In genomic region chr2:159497256-159497655, GRCh38 we compare ENCODE assay signal across 8 cellular contexts.
DNase-seq lines count a peak whose midpoint lies in the region; ATAC-seq, FAIRE-seq and TF ChIP-seq lines count a peak whose summit lies in the region.

No MANE protein-coding gene starts in this region.

- H3K4me1 ChIP-seq in gastroesophageal sphincter (no peaks in the 10 kb centered on the region), kidney (ENCODE audit: control insufficient read depth in 1 of 2, insufficient read depth in 1 of 2, low read depth in 1 of 2, low read length in 2 of 2) (no peaks in the 10 kb centered on the region)

- peak overlapping the region in 2 of 4 donors; percentile 15 for H3K27ac ChIP-seq in gastroesophageal sphincter
- H3K27ac ChIP-seq in kidney (ENCODE audit: low read depth in 2 of 2, low read length in 2 of 2) = peak overlapping the region in 1 of 2 donors; percentile 61
- no peak overlapping the region for H3K27ac ChIP-seq in WERI-Rb-1

- no peak overlapping the region for H3K4me3 Mint-ChIP-seq in activated naive CD4-positive, alpha-beta T cell treated with anti-CD3 and anti-CD28 coated beads, Interleukin-2, amount 50 U/mL, for 24 hours

- no peak for DNase-seq in activated naive CD4-positive, alpha-beta T cell treated with anti-CD3 and anti-CD28 coated beads, Interleukin-2, amount 50 U/mL, for 16 hours
- DNase-seq in SW480 (ENCODE audit: low spot score) = peak; percentile 83
- peak; percentile 78 for DNase-seq in skeletal muscle cell (ENCODE audit: low read depth)
- DNase-seq in kidney = no peak
- DNase-seq in WERI-Rb-1 = no peak

- H3K4me1 Mint-ChIP-seq in activated naive CD4-positive, alpha-beta T cell treated with anti-CD3 and anti-CD28 coated beads, Interleukin-2, amount 50 U/mL, for 24 hours = peaks cover 17% of the 10 kb centered on the region

- no peaks in the 10 kb centered on the region for H3K27me3 ChIP-seq in gastroesophageal sphincter
- no peaks in the 10 kb centered on the region for H3K27me3 ChIP-seq in WERI-Rb-1 (ENCODE audit: insufficient read depth, low read depth, severe bottlenecking)

- peak overlapping the region; percentile 65 for H3K27ac Mint-ChIP-seq in activated naive CD4-positive, alpha-beta T cell treated with anti-CD3 and anti-CD28 coated beads, Interleukin-2, amount 50 U/mL, for 24 hours

- TF ChIP-seq EP300 in gastroesophageal sphincter (IDR thresholded peaks at IDR 0.05) = no peak

- H3K9me3 Mint-ChIP-seq in activated naive CD4-positive, alpha-beta T cell treated with anti-CD3 and anti-CD28 coated beads, Interleukin-2, amount 50 U/mL, for 24 hours = peaks cover 8% of the 10 kb centered on the region

- peaks cover 12% of the 10 kb centered on the region for H3K36me3 Mint-ChIP-seq in activated naive CD4-positive, alpha-beta T cell treated with anti-CD3 and anti-CD28 coated beads, Interleukin-2, amount 50 U/mL, for 24 hours

- TF ChIP-seq POLR2A in gastroesophageal sphincter (IDR thresholded peaks at IDR 0.05) = no peak

- TF ChIP-seq CTCF in gastroesophageal sphincter (IDR thresholded peaks at IDR 0.05) = no peak
- no peak for TF ChIP-seq CTCF in kidney (IDR thresholded peaks at IDR 0.05; ENCODE audit: borderline replicate concordance, extremely low read depth, insufficient read depth)
- TF ChIP-seq CTCF in WERI-Rb-1 (IDR thresholded peaks at IDR 0.05; ENCODE audit: low read depth, low read length) = no peak

- no peaks in the 10 kb centered on the region for H3K27me3 Mint-ChIP-seq in activated naive CD4-positive, alpha-beta T cell treated with anti-CD3 and anti-CD28 coated beads, Interleukin-2, amount 50 U/mL, for 24 hours

- no peaks in the 10 kb centered on the region for H3K9me3 ChIP-seq in gastroesophageal sphincter
- H3K9me3 ChIP-seq in kidney (ENCODE audit: control insufficient read depth in 1 of 2, low read length in 2 of 2) = no peaks in the 10 kb centered on the region
- H3K9me3 ChIP-seq in WERI-Rb-1 (ENCODE audit: severe bottlenecking) = peaks cover 3% of the 10 kb centered on the region

- intact Hi-C loops in kidney (cut with DNase I) = no loop called here

- ATAC-seq in gastroesophageal sphincter = peak; percentile 79
- no peak for ATAC-seq in HG02678 (IDR thresholded peaks at IDR 0.05; ENCODE audit: unreplicated experiment)

- no peak overlapping the region for H3K9ac ChIP-seq in kidney (ENCODE audit: low read length in 2 of 2)

- H3K36me3 ChIP-seq in gastroesophageal sphincter = no peaks in the 10 kb centered on the region
- no peaks in the 10 kb centered on the region for H3K36me3 ChIP-seq in kidney (ENCODE audit: control insufficient read depth in 1 of 2, insufficient read depth in 2 of 2, low read length in 2 of 2)
- peaks cover 10% of the 10 kb centered on the region for H3K36me3 ChIP-seq in WERI-Rb-1

- no peak for FAIRE-seq in kidney (lab: Jason Lieb, UNC)

- no peak overlapping the region for H3K4me3 ChIP-seq in gastroesophageal sphincter
- H3K4me3 ChIP-seq in skeletal muscle cell (ENCODE audit: low read depth, low read length) = no peak overlapping the region
- no peak overlapping the region for H3K4me3 ChIP-seq in kidney (ENCODE audit: low read length in 2 of 2)
- H3K4me3 ChIP-seq in WERI-Rb-1 (ENCODE audit: low read depth, low read length) = no peak overlapping the region

Comparison
In these comparisons a context has a peak if more than half of its experiments do, and no peak if none do; other contexts are left out.
1. DNase-seq: peak in SW480 (single experiment) and skeletal muscle cell (single experiment); none in activated naive CD4-positive, alpha-beta T cell treated with anti-CD3 and anti-CD28 coated beads, Interleukin-2, amount 50 U/mL, for 16 hours (single experiment), kidney (single experiment) and WERI-Rb-1 (single experiment).